In genomic region chrX:30653415-30654131, GRCh38 we compare ENCODE assay signal across 8 cellular contexts. TPM values are rescaled to one million over a fixed set of nuclear protein-coding genes. Genes with fewer than 3 reads are reported as not detected.
DNase-seq lines count a peak whose midpoint lies in the region; TF ChIP-seq lines count a peak whose summit lies in the region.

Gene GK, plus strand, starts transcription at chrX:30653423. Its CDS starts 115 bp downstream, at chrX:30653538.

- H3K4me2 ChIP-seq in skeletal muscle satellite cell (ENCODE audit: low read length) = peak within 1 kb of the TSS; percentile 92

- H3K9me3 ChIP-seq in HEK293 (ENCODE audit: control insufficient read depth, insufficient read depth, low read depth, low read length) (no peaks in the 10 kb centered on the region), ascending aorta (no peaks in the 10 kb centered on the region), iPS-18a (ENCODE audit: control insufficient read depth, low read depth, low read length) (peaks cover 10% of the 10 kb centered on the region), skeletal muscle satellite cell (replicated peaks; ENCODE audit: low read length) (no peaks in the 10 kb centered on the region)

- POLR2A ChIA-PET in HEK293 (lab: Yijun Ruan, JAX) = no interaction called here

- H3K4me1 ChIP-seq in HEK293 (ENCODE audit: control insufficient read depth, insufficient read depth, low read length) (no peaks in the 10 kb centered on the region), ascending aorta (no peaks in the 10 kb centered on the region), iPS-18a (ENCODE audit: control insufficient read depth, low read depth, low read length) (peaks cover 7% of the 10 kb centered on the region), skeletal muscle satellite cell (ENCODE audit: control insufficient read depth, insufficient read depth, low read length) (peaks cover 7% of the 10 kb centered on the region)

- intact Hi-C loops in ascending aorta (cut with DNase I) = loop anchor here (10.0 kb wide), 1 partner anchor 231 kb away; the partner anchor contains the start of gene TAB3

- no peaks in the 10 kb centered on the region for H3K27me3 ChIP-seq in ascending aorta
- no peaks in the 10 kb centered on the region for H3K27me3 ChIP-seq in iPS-18a (ENCODE audit: control insufficient read depth, insufficient read depth, low read length)
- H3K27me3 ChIP-seq in skeletal muscle satellite cell (ENCODE audit: control insufficient read depth, insufficient read depth, low read length) = no peaks in the 10 kb centered on the region

- H3K36me3 ChIP-seq in HEK293 (ENCODE audit: control insufficient read depth in 2 of 2, insufficient read depth in 1 of 2, low read length in 2 of 2) = no peaks in the 10 kb centered on the region
- no peaks in the 10 kb centered on the region for H3K36me3 ChIP-seq in ascending aorta
- H3K36me3 ChIP-seq in iPS-18a (ENCODE audit: control insufficient read depth, low read depth, low read length) = no peaks in the 10 kb centered on the region
- H3K36me3 ChIP-seq in skeletal muscle satellite cell (ENCODE audit: insufficient read depth, low read length) = no peaks in the 10 kb centered on the region

- H3K27ac ChIP-seq in HEK293 (ENCODE audit: extremely low read depth, low read depth, low read length) (no peak within 1 kb of the TSS; the same call in 1 of the 2 replicates), ascending aorta (peak within 1 kb of the TSS; percentile 48 to 55), iPS-18a (ENCODE audit: low read length) (peak within 1 kb of the TSS; percentile 93)

- H3K9ac ChIP-seq in iPS-18a (ENCODE audit: low read length) = peak within 1 kb of the TSS; percentile 74
- peak within 1 kb of the TSS; percentile 90 for H3K9ac ChIP-seq in skeletal muscle satellite cell (ENCODE audit: low read depth, low read length)

- H3K4me3 ChIP-seq in HEK293 (ENCODE audit: low read depth, low read length) = peak within 1 kb of the TSS; percentile 68
- peak within 1 kb of the TSS; percentile 59 to 75 for H3K4me3 ChIP-seq in ascending aorta
- peak within 1 kb of the TSS; percentile 75 for H3K4me3 ChIP-seq in iPS-18a (ENCODE audit: low read length)
- peak within 1 kb of the TSS; percentile 89 for H3K4me3 ChIP-seq in skeletal muscle satellite cell (ENCODE audit: low read length)

- CTCF ChIA-PET in HEK293 (lab: Yijun Ruan, JAX) = interaction anchor here (0.6 kb wide), 1 partner anchor 408 kb away, joined by 3 read pairs; no protein-coding TSS in a partner anchor

- peak; percentile 33 for DNase-seq in NCI-H146 (lab: John Stamatoyannopoulos, UW)
- DNase-seq in NCI-H146 treated with DMSO at 0.1 percent for 48 hours (lab: John Stamatoyannopoulos, UW; ENCODE audit: unreplicated experiment) = no peak
- DNase-seq in NCI-H510A treated with DMSO at 0.1 percent for 48 hours (lab: John Stamatoyannopoulos, UW) = peak; percentile 8
- no peak for DNase-seq in ascending aorta (ENCODE audit: low spot score in 2 of 2)
- no peak for DNase-seq in AG08395 (ENCODE audit: low spot score)

- TF ChIP-seq CTCF in HEK293 (tag by site-specific recombination; IDR thresholded peaks at IDR 0.05) (no peak), ascending aorta (IDR thresholded peaks at IDR 0.05) (no peak)

TF ChIP-seq in HEK293, 187 proteins besides CTCF, POLR2A, EP300 and RAD21 (continues in another document):
- no peak for TF ChIP-seq ZNF580 (tag by site-specific recombination; IDR thresholded peaks at IDR 0.05)
- TF ChIP-seq ZNF626 (tag by site-specific recombination; IDR thresholded peaks at IDR 0.05) = no peak
- TF ChIP-seq ZNF555 (tag by site-specific recombination; conservative IDR thresholded peaks at IDR 0.05) = no peak
- TF ChIP-seq HIC1 (tag by site-specific recombination; IDR thresholded peaks at IDR 0.05) = peak; percentile 34; the same call in 1 of the 2 replicates
- no peak for TF ChIP-seq PRDM10 (tag by site-specific recombination; IDR thresholded peaks at IDR 0.05)
- TF ChIP-seq ZNF600 (tag by site-specific recombination; IDR thresholded peaks at IDR 0.05) = 0 out of 2 replicates have a peak, but pooled peaks have one; percentile 17
- TF ChIP-seq, protein P1, sequence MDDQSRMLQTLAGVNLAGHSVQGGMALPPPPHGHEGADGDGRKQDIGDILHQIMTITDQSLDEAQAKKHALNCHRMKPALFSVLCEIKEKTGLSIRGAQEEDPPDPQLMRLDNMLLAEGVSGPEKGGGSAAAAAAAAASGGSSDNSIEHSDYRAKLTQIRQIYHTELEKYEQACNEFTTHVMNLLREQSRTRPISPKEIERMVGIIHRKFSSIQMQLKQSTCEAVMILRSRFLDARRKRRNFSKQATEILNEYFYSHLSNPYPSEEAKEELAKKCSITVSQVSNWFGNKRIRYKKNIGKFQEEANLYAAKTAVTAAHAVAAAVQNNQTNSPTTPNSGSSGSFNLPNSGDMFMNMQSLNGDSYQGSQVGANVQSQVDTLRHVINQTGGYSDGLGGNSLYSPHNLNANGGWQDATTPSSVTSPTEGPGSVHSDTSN (CRISPR knock-in tag; IDR thresholded peaks at IDR 0.05) = 0 out of 2 replicates have a peak, but pooled peaks have one; percentile 8
- no peak for TF ChIP-seq ZBTB1 (tag by site-specific recombination; IDR thresholded peaks at IDR 0.05)
- no peak for TF ChIP-seq SCRT2 (tag by site-specific recombination; IDR thresholded peaks at IDR 0.05)
- no peak for TF ChIP-seq ZSCAN23 (tag by site-specific recombination; IDR thresholded peaks at IDR 0.05)
- TF ChIP-seq ZNF76 (tag by site-specific recombination; IDR thresholded peaks at IDR 0.05; ENCODE audit: borderline replicate concordance, low read depth) = no peak

RNA-seq across cellular contexts. Expression of gene GK, which starts in this region (rescaled TPM):
- 14.2 TPM for total RNA-seq in ascending aorta
- 12.5 and 16.2 TPM in 2 replicates for total RNA-seq in skeletal muscle satellite cell (2012; rRNA removed)

Comparison
In these comparisons a context has a peak if more than half of its experiments do, and no peak if none do; other contexts are left out.
1. DNase-seq: peak in NCI-H146 (single experiment) and NCI-H510A treated with DMSO at 0.1 percent for 48 hours (single experiment); none in NCI-H146 treated with DMSO at 0.1 percent for 48 hours (single experiment), ascending aorta (0 of 2) and AG08395 (single experiment).
2. Peak in every context shown above with its lines, with median percentiles within 50 percentile points of each other: H3K4me3 ChIP-seq.